1 cellular context compared by ENCODE assay signal in genomic region chr10:52391927-52392602, GRCh38.
A peak's percentile ranks its signal among the peaks of the same experiment; 100 is the strongest.
TF ChIP-seq lines count a peak whose summit lies in the region.

No MANE protein-coding gene starts in this region.

TF ChIP-seq in HepG2, 621 proteins besides CTCF, POLR2A, EP300 and RAD21 (continued from another document):
- TF ChIP-seq, protein P1, sequence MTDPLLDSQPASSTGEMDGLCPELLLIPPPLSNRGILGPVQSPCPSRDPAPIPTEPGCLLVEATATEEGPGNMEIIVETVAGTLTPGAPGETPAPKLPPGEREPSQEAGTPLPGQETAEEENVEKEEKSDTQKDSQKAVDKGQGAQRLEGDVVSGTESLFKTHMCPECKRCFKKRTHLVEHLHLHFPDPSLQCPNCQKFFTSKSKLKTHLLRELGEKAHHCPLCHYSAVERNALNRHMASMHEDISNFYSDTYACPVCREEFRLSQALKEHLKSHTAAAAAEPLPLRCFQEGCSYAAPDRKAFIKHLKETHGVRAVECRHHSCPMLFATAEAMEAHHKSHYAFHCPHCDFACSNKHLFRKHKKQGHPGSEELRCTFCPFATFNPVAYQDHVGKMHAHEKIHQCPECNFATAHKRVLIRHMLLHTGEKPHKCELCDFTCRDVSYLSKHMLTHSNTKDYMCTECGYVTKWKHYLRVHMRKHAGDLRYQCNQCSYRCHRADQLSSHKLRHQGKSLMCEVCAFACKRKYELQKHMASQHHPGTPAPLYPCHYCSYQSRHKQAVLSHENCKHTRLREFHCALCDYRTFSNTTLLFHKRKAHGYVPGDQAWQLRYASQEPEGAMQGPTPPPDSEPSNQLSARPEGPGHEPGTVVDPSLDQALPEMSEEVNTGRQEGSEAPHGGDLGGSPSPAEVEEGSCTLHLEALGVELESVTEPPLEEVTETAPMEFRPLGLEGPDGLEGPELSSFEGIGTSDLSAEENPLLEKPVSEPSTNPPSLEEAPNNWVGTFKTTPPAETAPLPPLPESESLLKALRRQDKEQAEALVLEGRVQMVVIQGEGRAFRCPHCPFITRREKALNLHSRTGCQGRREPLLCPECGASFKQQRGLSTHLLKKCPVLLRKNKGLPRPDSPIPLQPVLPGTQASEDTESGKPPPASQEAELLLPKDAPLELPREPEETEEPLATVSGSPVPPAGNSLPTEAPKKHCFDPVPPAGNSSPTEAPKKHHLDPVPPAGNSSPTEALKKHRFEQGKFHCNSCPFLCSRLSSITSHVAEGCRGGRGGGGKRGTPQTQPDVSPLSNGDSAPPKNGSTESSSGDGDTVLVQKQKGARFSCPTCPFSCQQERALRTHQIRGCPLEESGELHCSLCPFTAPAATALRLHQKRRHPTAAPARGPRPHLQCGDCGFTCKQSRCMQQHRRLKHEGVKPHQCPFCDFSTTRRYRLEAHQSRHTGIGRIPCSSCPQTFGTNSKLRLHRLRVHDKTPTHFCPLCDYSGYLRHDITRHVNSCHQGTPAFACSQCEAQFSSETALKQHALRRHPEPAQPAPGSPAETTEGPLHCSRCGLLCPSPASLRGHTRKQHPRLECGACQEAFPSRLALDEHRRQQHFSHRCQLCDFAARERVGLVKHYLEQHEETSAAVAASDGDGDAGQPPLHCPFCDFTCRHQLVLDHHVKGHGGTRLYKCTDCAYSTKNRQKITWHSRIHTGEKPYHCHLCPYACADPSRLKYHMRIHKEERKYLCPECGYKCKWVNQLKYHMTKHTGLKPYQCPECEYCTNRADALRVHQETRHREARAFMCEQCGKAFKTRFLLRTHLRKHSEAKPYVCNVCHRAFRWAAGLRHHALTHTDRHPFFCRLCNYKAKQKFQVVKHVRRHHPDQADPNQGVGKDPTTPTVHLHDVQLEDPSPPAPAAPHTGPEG (CRISPR knock-in tag; IDR thresholded peaks at IDR 0.05): no peak
- TF ChIP-seq KDM4B (CRISPR knock-in tag; IDR thresholded peaks at IDR 0.05) (no peak), ZNF574 (CRISPR knock-in tag; IDR thresholded peaks at IDR 0.05) (no peak), SOX5 (CRISPR knock-in tag; IDR thresholded peaks at IDR 0.05; ENCODE audit: borderline replicate concordance) (0 out of 2 replicates have a peak, but pooled peaks have one; percentile 34), U2AF2 (IDR thresholded peaks at IDR 0.05; ENCODE audit: low read depth, low read length) (no peak), TCF7 (IDR thresholded peaks at IDR 0.05; ENCODE audit: low read depth) (peak; percentile 54), TRIM24 (CRISPR knock-in tag; IDR thresholded peaks at IDR 0.05) (no peak)
